ENCODE assay signal across 9 cellular contexts in genomic region chr3:146589899-146590508, GRCh38. TPM values are rescaled to one million over a fixed set of nuclear protein-coding genes. Genes with fewer than 3 reads are reported as not detected.
A peak's percentile ranks its signal among the peaks of the same experiment; 100 is the strongest.
DNase-seq lines count a peak whose midpoint lies in the region; ATAC-seq and TF ChIP-seq lines count a peak whose summit lies in the region.
"Had no signal": no experiment of that assay in that cellular context is flagged by ENCODE, and none has a peak within 500 bp of the region (broad histone marks: within the 10 kb centered on the region; RNA-seq: fewer than 3 reads in every experiment).

No MANE protein-coding gene starts in this region.

- no TSS peak for BruUV-seq in PC-3 (replicated peaks; lab: Mats Ljungman, UMichigan)

- no peaks in the 10 kb centered on the region for H3K36me3 ChIP-seq in cardiac muscle cell
- no peaks in the 10 kb centered on the region for H3K36me3 ChIP-seq in PC-3 (ENCODE audit: low read depth, low read length)
- H3K36me3 ChIP-seq in endodermal cell (ENCODE audit: control insufficient read depth, insufficient read depth, low read length), result no peaks in the 10 kb centered on the region
- H3K36me3 ChIP-seq in osteoblast (ENCODE audit: insufficient read depth, low read length), result no peaks in the 10 kb centered on the region

- H3K27me3 ChIP-seq in cardiac muscle cell, result no peaks in the 10 kb centered on the region
- no peaks in the 10 kb centered on the region for H3K27me3 ChIP-seq in PC-3 (ENCODE audit: low read length)
- no peaks in the 10 kb centered on the region for H3K27me3 ChIP-seq in endodermal cell (ENCODE audit: control insufficient read depth, insufficient read depth, low read length, poor library complexity, severe bottlenecking)
- H3K27me3 ChIP-seq in osteoblast (ENCODE audit: insufficient read depth, low read length), result no peaks in the 10 kb centered on the region

- H3K4me2 ChIP-seq in PC-3 (ENCODE audit: low read length) (peak overlapping the region; percentile 33; the same call in 1 of the 2 replicates), osteoblast (ENCODE audit: insufficient read depth, low read length) (peak overlapping the region; percentile 35)

- WGBS in endodermal cell (ENCODE audit: insufficient coverage in 1 of 2, insufficient read length in 1 of 2), 2 experiments, result 22 to 40% methylated on average over 1 of the region's 1 CpG

- H3K4me1 ChIP-seq in cardiac muscle cell (ENCODE audit: low read depth) (peaks cover 7% of the 10 kb centered on the region), PC-3 (ENCODE audit: insufficient read depth, low read length) (0 out of 2 replicates have a peak, but pooled peaks cover 3% of the 10 kb centered on the region), endodermal cell (ENCODE audit: control insufficient read depth, insufficient read depth, low read length) (no peaks in the 10 kb centered on the region), osteoblast (ENCODE audit: insufficient read depth, low read length) (peaks cover 7% of the 10 kb centered on the region)

- no peaks in the 10 kb centered on the region for H3K9me2 ChIP-seq in PC-3 (replicated peaks; ENCODE audit: low read length)

- H3K9me3 ChIP-seq in cardiac muscle cell (ENCODE audit: low read depth) (no peaks in the 10 kb centered on the region), PC-3 (ENCODE audit: low read length) (no peaks in the 10 kb centered on the region), endodermal cell (ENCODE audit: control insufficient read depth, low read length) (no peaks in the 10 kb centered on the region), osteoblast (ENCODE audit: low read depth, low read length) (no peaks in the 10 kb centered on the region)

- intact Hi-C loops in left cardiac atrium (cut with DNase I) (loop anchor here in 1 of 2 donors (10.0 kb wide), 1 partner anchor 255 kb away; no protein-coding TSS in a partner anchor), PC-3 (cut with micrococcal nuclease) (loop anchor here (1.0 kb wide), 1 partner anchor 51 kb away; no protein-coding TSS in a partner anchor)

- TF ChIP-seq CTCF in cardiac muscle cell (IDR thresholded peaks at IDR 0.05; ENCODE audit: low read depth, low read length) (peak; percentile 59), PC-3 (conservative IDR thresholded peaks at IDR 0.05; ENCODE audit: low read depth, low read length) (peak; percentile 79), endodermal cell (conservative IDR thresholded peaks at IDR 0.05) (peak; percentile 81), osteoblast (IDR thresholded peaks at IDR 0.05; ENCODE audit: extremely low read depth, low read depth, low read length) (peak; percentile 69)

- H3F3A ChIP-seq in PC-3 (ENCODE audit: low read length, unreplicated experiment), result no peaks in the 10 kb centered on the region

- no peaks in the 10 kb centered on the region for H3K36me3 Mint-ChIP-seq in endodermal cell (ENCODE audit: low read depth)

- H3K4me3 ChIP-seq in cardiac muscle cell (no peak overlapping the region), PC-3 (ENCODE audit: low read length) (no peak overlapping the region), endodermal cell (ENCODE audit: low read length) (no peak overlapping the region), osteoblast (ENCODE audit: insufficient read depth, low read length) (no peak overlapping the region)

- H3K79me2 ChIP-seq in PC-3 (ENCODE audit: low read length), result no peaks in the 10 kb centered on the region
- H3K79me2 ChIP-seq in osteoblast (ENCODE audit: insufficient read depth, low read length), result no peaks in the 10 kb centered on the region

- H3K27ac ChIP-seq in cardiac muscle cell (no peak overlapping the region), PC-3 (ENCODE audit: low read length) (no peak overlapping the region), endodermal cell (ENCODE audit: low read depth, low read length) (no peak overlapping the region), osteoblast (ENCODE audit: low read depth, low read length) (no peak overlapping the region)
- H3K27ac ChIP-seq: epithelial cell of prostate had no signal

- no peak overlapping the region for H2AFZ ChIP-seq in PC-3 (ENCODE audit: low read length)
- H2AFZ ChIP-seq in osteoblast (ENCODE audit: low read length), result no peak overlapping the region

- no peaks in the 10 kb centered on the region for H3K9me3 Mint-ChIP-seq in endodermal cell

- H3K9ac ChIP-seq in PC-3 (ENCODE audit: low read length) (no peak overlapping the region), endodermal cell (ENCODE audit: extremely low read depth, low read length, poor library complexity, severe bottlenecking) (no peak overlapping the region)

- POLR2A ChIA-PET in PC-3 (lab: Charles Lee; ENCODE audit: unreplicated experiment), result no interaction called here

- H3K27me3 Mint-ChIP-seq in endodermal cell (ENCODE audit: insufficient read depth), result no peaks in the 10 kb centered on the region

- peaks cover 6% of the 10 kb centered on the region for H3K4me1 Mint-ChIP-seq in endodermal cell

- CTCF ChIA-PET in PC-3 (lab: Charles Lee), result interaction anchor here (0.8 kb wide), 1 partner anchor 48 kb away, joined by 4 read pairs; no protein-coding TSS in a partner anchor

- no peak overlapping the region for H3K27ac Mint-ChIP-seq in endodermal cell

- no peak overlapping the region for H3K4me3 Mint-ChIP-seq in endodermal cell

- no peak for ATAC-seq in left cardiac atrium
- ATAC-seq in HG03558 (IDR thresholded peaks at IDR 0.05; ENCODE audit: extremely low read depth, unreplicated experiment), result peak; percentile 53
- peak; percentile 49; the same call in 1 of the 2 replicates for ATAC-seq in PC-3

- peak; percentile 68 for DNase-seq in cardiac muscle cell (ENCODE audit: low read depth in 1 of 2, low spot score in 1 of 2)
- DNase-seq in left cardiac atrium, result no peak
- DNase-seq in PC-3, result peak; percentile 73
- DNase-seq in endodermal cell, result no peak
- DNase-seq in osteoblast (ENCODE audit: insufficient read length, low spot score, missing footprints), result peak; percentile 34
- DNase-seq in GF-D8 (lab: John Stamatoyannopoulos, UW), result no peak
- no peak for DNase-seq in activated CD4-positive, CD25-positive, alpha-beta regulatory T cell (lab: John Stamatoyannopoulos, UW)

- no peaks in the 10 kb centered on the region for H4K20me1 ChIP-seq in PC-3 (ENCODE audit: low read length)
- no peaks in the 10 kb centered on the region for H4K20me1 ChIP-seq in osteoblast (ENCODE audit: insufficient read depth, low read length)

RNA-seq across cellular contexts. Expression of gene PLSCR5, which starts 15.1 kb away (rescaled TPM):
- total RNA-seq in cardiac muscle cell, result 3.0 and 3.6 TPM in 2 replicates
- 5.0 and 6.8 TPM in 2 replicates for polyA plus RNA-seq in cardiac muscle cell
- not detected for total RNA-seq in left cardiac atrium
- not detected in 2 replicates for total RNA-seq in PC-3 (2014; rRNA removed)
- total RNA-seq in endodermal cell, result not detected
- polyA plus RNA-seq in endodermal cell (2013, experiment 1 of 2), result 0.32 TPM
- polyA plus RNA-seq in endodermal cell (2013, experiment 2 of 2), result 0.17 TPM
- total RNA-seq in osteoblast, result not detected in 2 replicates

RNA-seq across cellular contexts. Expression of gene PLSCR1, which starts 45.6 kb away (rescaled TPM):
- total RNA-seq in cardiac muscle cell, result 17.1 and 22.8 TPM in 2 replicates
- polyA plus RNA-seq in cardiac muscle cell, result 14.1 and 20.3 TPM in 2 replicates
- 10 to 100 TPM; 47.2 to 99.7 TPM for total RNA-seq in left cardiac atrium
- 31.4 and 48.8 TPM in 2 replicates for total RNA-seq in PC-3 (2014; rRNA removed)
- total RNA-seq in endodermal cell, result 100 to 1,000 TPM; 189 to 250 TPM
- 40.4 TPM for polyA plus RNA-seq in endodermal cell (2013, experiment 1 of 2)
- polyA plus RNA-seq in endodermal cell (2013, experiment 2 of 2), result 42.9 TPM
- total RNA-seq in osteoblast, result 35.1 and 48.3 TPM in 2 replicates

Comparison
In these comparisons a context has a peak if more than half of its experiments do, and no peak if none do; other contexts are left out.
1. DNase-seq: peak in cardiac muscle cell (2 of 2), PC-3 (single experiment) and osteoblast (single experiment); none in left cardiac atrium (single experiment), endodermal cell (single experiment), GF-D8 (single experiment) and activated CD4-positive, CD25-positive, alpha-beta regulatory T cell (0 of 4).
2. ATAC-seq: peak in HG03558 (single experiment) and PC-3 (single experiment); none in left cardiac atrium (0 of 2).
3. Peak in every context shown above with its lines, with median percentiles within 50 percentile points of each other: CTCF ChIP-seq.